24 cellular contexts compared by ENCODE assay signal in genomic region chr6:150272976-150273315, GRCh38.
"Had no signal": no experiment of that assay in that cellular context is flagged by ENCODE, and none has a peak within 500 bp of the region (broad histone marks: within the 10 kb centered on the region; RNA-seq: fewer than 3 reads in every experiment).

No MANE protein-coding gene starts in this region.

- H3K4me3 Mint-ChIP-seq: activated CD4-positive, alpha-beta memory T cell treated with anti-CD3 and anti-CD28 coated beads for 36 hours; activated naive CD4-positive, alpha-beta T cell treated with anti-CD3 and anti-CD28 coated beads, Interleukin-2, amount 10 ng/mL, durations not matched to agents 7 days and 5 days; activated T-cell treated with anti-CD3 and anti-CD28 coated beads, Interleukin-2, amount 50 U/mL, for 72 hours; dendritic cell treated with granulocyte-macrophage colony-stimulating factor and Interleukin-4, amounts not matched to agents 40 ng/mL and 50 ng/mL, for 4 days; nephron; stimulated activated naive CD8-positive, alpha-beta T cell treated with anti-CD3 and anti-CD28 coated beads, Interleukin-15, Interleukin-2, amounts not matched to agents 100 ng/mL and 50 ng/mL, for 24 hours had no signal

- H3K27me3 ChIP-seq: body of pancreas, neutrophil, ovary, right atrium auricular region had no signal

- H3K27ac Mint-ChIP-seq: activated CD4-positive, alpha-beta memory T cell treated with anti-CD3 and anti-CD28 coated beads for 36 hours; activated naive CD4-positive, alpha-beta T cell treated with anti-CD3 and anti-CD28 coated beads, Interleukin-2, amount 10 ng/mL, durations not matched to agents 7 days and 5 days; activated T-cell treated with anti-CD3 and anti-CD28 coated beads, Interleukin-2, amount 50 U/mL, for 72 hours; dendritic cell treated with granulocyte-macrophage colony-stimulating factor and Interleukin-4, amounts not matched to agents 40 ng/mL and 50 ng/mL, for 4 days; nephron; stimulated activated naive CD8-positive, alpha-beta T cell treated with anti-CD3 and anti-CD28 coated beads, Interleukin-15, Interleukin-2, amounts not matched to agents 100 ng/mL and 50 ng/mL, for 24 hours had no signal

- H3K4me3 ChIP-seq: body of pancreas, ovary, prostate gland, right atrium auricular region, tibial artery had no signal

- H3K9me3 Mint-ChIP-seq: activated CD4-positive, alpha-beta memory T cell treated with anti-CD3 and anti-CD28 coated beads for 36 hours; activated naive CD4-positive, alpha-beta T cell treated with anti-CD3 and anti-CD28 coated beads, Interleukin-2, amount 10 ng/mL, durations not matched to agents 7 days and 5 days; activated T-cell treated with anti-CD3 and anti-CD28 coated beads, Interleukin-2, amount 50 U/mL, for 72 hours; dendritic cell treated with granulocyte-macrophage colony-stimulating factor and Interleukin-4, amounts not matched to agents 40 ng/mL and 50 ng/mL, for 4 days; stimulated activated naive CD8-positive, alpha-beta T cell treated with anti-CD3 and anti-CD28 coated beads, Interleukin-15, Interleukin-2, amounts not matched to agents 100 ng/mL and 50 ng/mL, for 24 hours had no signal

- H3K27ac ChIP-seq: body of pancreas, neutrophil, ovary, right atrium auricular region, tibial artery had no signal

- H3K36me3 ChIP-seq: neutrophil, ovary, prostate gland, right atrium auricular region, tibial artery had no signal

- H3K36me3 Mint-ChIP-seq: activated CD4-positive, alpha-beta memory T cell treated with anti-CD3 and anti-CD28 coated beads for 36 hours; activated naive CD4-positive, alpha-beta T cell treated with anti-CD3 and anti-CD28 coated beads, Interleukin-2, amount 10 ng/mL, durations not matched to agents 7 days and 5 days had no signal

- H3K9me3 ChIP-seq: body of pancreas, neutrophil, ovary, prostate gland, right atrium auricular region, tibial artery had no signal

- ATAC-seq: activated T-cell treated with anti-CD3 and anti-CD28 coated beads, Interleukin-2, amount 50 U/mL, for 72 hours; body of pancreas; left cardiac atrium had no signal

- H3K4me1 ChIP-seq: body of pancreas, prostate gland, right atrium auricular region had no signal

- H3K4me1 Mint-ChIP-seq: activated naive CD4-positive, alpha-beta T cell treated with anti-CD3 and anti-CD28 coated beads, Interleukin-2, amount 10 ng/mL, durations not matched to agents 7 days and 5 days had no signal

- DNase-seq: activated CD4-positive, alpha-beta memory T cell treated with anti-CD3 and anti-CD28 coated beads for 36 hours; activated CD4-positive, alpha-beta T cell treated with anti-CD3 and anti-CD28 coated beads for 4 hours; activated CD4-positive, CD25-positive, alpha-beta regulatory T cell; activated effector memory CD4-positive, alpha-beta T cell treated with Interleukin-2 at 50 U/mL for 16 hours; activated naive CD4-positive, alpha-beta T cell treated with anti-CD3 and anti-CD28 coated beads, Interleukin-2, amount 10 ng/mL, durations not matched to agents 7 days and 5 days; activated T-cell treated with anti-CD3 and anti-CD28 coated beads, Interleukin-2, amount 50 U/mL, for 72 hours; amygdala; body of pancreas; effector CD4-positive, alpha-beta T cell; foreskin melanocyte; head of caudate nucleus; hypothalamus; left cardiac atrium; mesenchymal stem cell; ovary; stimulated activated CD4-positive, alpha-beta T cell treated with anti-CD3 and anti-CD28 coated beads, Interleukin-12 subunit alpha, Interleukin-12 subunit beta, amount 100 ng/mL, for 4 hours; T-helper 9 cell; tibial artery had no signal
